Comparison of ENCODE assay signal across 26 cellular contexts in genomic region chr5:5278201-5278814, GRCh38.
"Had no signal": no experiment of that assay in that cellular context is flagged by ENCODE, and none has a peak within 500 bp of the region (broad histone marks: within the 10 kb centered on the region; RNA-seq: fewer than 3 reads in every experiment).

No MANE protein-coding gene starts in this region.

- DNase-seq: effector CD8-positive, alpha-beta T cell; endodermal cell; glutamatergic neuron; heart right ventricle; hippocampal formation; left ventricle myocardium superior; lower lobe of right lung; naive B cell; stimulated activated CD4-positive, alpha-beta T cell treated with anti-CD3 and anti-CD28 coated beads, Interleukin-12 subunit alpha, Interleukin-12 subunit beta, amount 100 ng/mL, for 4 hours; stimulated activated CD4-positive, alpha-beta T cell treated with anti-CD3 and anti-CD28 coated beads, Interleukin-1b, Interleukin-23, amount 100 ng/mL, for 48 hours; stimulated activated CD4-positive, alpha-beta T cell treated with anti-CD3 and anti-CD28 coated beads, Interleukin-4, amount 100 ng/mL, for 1 hour; stimulated activated CD8-positive, alpha-beta memory T cell treated with anti-CD3 and anti-CD28 coated beads, Interleukin-4, amount 100 ng/mL, for 48 hours; stimulated activated naive CD4-positive, alpha-beta T cell; stimulated activated naive CD8-positive, alpha-beta T cell treated with anti-CD3 and anti-CD28 coated beads, Interleukin-15, amount 100 ng/mL, for 72 hours; transverse colon; upper lobe of right lung; uterus had no signal

- H3K4me3 ChIP-seq: heart right ventricle, lower lobe of right lung, neural progenitor cell, right atrium auricular region, smooth muscle cell, suprapubic skin, transverse colon, upper lobe of right lung, uterus had no signal

- FAIRE-seq: islet of Langerhans had no signal

- H3K9me3 ChIP-seq: lower lobe of right lung, right atrium auricular region, suprapubic skin, transverse colon, upper lobe of right lung, uterus had no signal

- H3K4me1 ChIP-seq: heart right ventricle, lower lobe of right lung, parathyroid adenoma, right atrium auricular region, suprapubic skin, transverse colon, upper lobe of right lung, uterus had no signal

- H3K4me2 ChIP-seq: neural progenitor cell, smooth muscle cell had no signal

- H3K27me3 ChIP-seq: heart right ventricle, neural progenitor cell, right atrium auricular region, suprapubic skin, transverse colon, upper lobe of right lung, uterus had no signal

- H3K36me3 ChIP-seq: heart right ventricle, lower lobe of right lung, neural progenitor cell, right atrium auricular region, suprapubic skin, transverse colon, upper lobe of right lung, uterus had no signal

- H3K27ac ChIP-seq: epithelial cell of prostate, heart right ventricle, lower lobe of right lung, neural progenitor cell, parathyroid adenoma, right atrium auricular region, suprapubic skin, transverse colon, upper lobe of right lung, uterus had no signal

- ATAC-seq: esophagus mucosa; heart right ventricle; left ventricle myocardium superior; lower lobe of right lung; natural killer cell treated with Interleukin-12 subunit alpha and Interleukin-12 subunit beta and Interleukin-15 and Interleukin-18, amount 100 ng/mL, for 72 hours; stimulated activated naive CD8-positive, alpha-beta T cell treated with anti-CD3 and anti-CD28 coated beads, Interleukin-15, amount 100 ng/mL, for 72 hours; upper lobe of right lung had no signal
